Comparison of ENCODE assay signal across 1 cellular context in genomic region chr9:37119907-37120839, GRCh38.
TF ChIP-seq lines count a peak whose summit lies in the region.

Gene ZCCHC7 (plus strand): TSS chr9:37120574.

TF ChIP-seq in HepG2, 621 proteins besides CTCF, POLR2A, EP300 and RAD21 (continued from another document and continues in another):
- TF ChIP-seq GMEB2 (CRISPR knock-in tag; IDR thresholded peaks at IDR 0.05; ENCODE audit: low read depth) (0 out of 2 replicates have a peak, but pooled peaks have one; percentile 56), RBFOX2 (IDR thresholded peaks at IDR 0.05; ENCODE audit: low read depth, low read length) (peak; percentile 90), GFI1 (CRISPR knock-in tag; IDR thresholded peaks at IDR 0.05; ENCODE audit: borderline replicate concordance) (no peak; the same call in 1 of the 2 replicates), CERS6 (CRISPR knock-in tag; IDR thresholded peaks at IDR 0.05) (peak; percentile 98), CREBL2 (CRISPR knock-in tag; IDR thresholded peaks at IDR 0.05; ENCODE audit: borderline replicate concordance) (peak; percentile 84; the same call in 1 of the 2 replicates), ZNF780A (CRISPR knock-in tag; IDR thresholded peaks at IDR 0.05) (peak; percentile 67; the same call in 1 of the 2 replicates), NFKBIZ (CRISPR knock-in tag; IDR thresholded peaks at IDR 0.05) (no peak), DZIP1 (CRISPR knock-in tag; IDR thresholded peaks at IDR 0.05) (peak; percentile 63; the same call in 1 of the 2 replicates), NONO (IDR thresholded peaks at IDR 0.05) (no peak), NONO (CRISPR knock-in tag; conservative IDR thresholded peaks at IDR 0.05) (peak; percentile 74), ZNF407 (CRISPR knock-in tag; IDR thresholded peaks at IDR 0.05; ENCODE audit: not compliant biosample characterization) (peak; percentile 39), HIVEP1 (CRISPR knock-in tag; IDR thresholded peaks at IDR 0.05) (peak; percentile 92), ZBTB38 (CRISPR knock-in tag; IDR thresholded peaks at IDR 0.05) (peak; percentile 99), ZBTB42 (CRISPR knock-in tag; IDR thresholded peaks at IDR 0.05) (peak; percentile 81; the same call in 1 of the 2 replicates), ZMYM4 (CRISPR knock-in tag; IDR thresholded peaks at IDR 0.05) (peak; percentile 96), MTF1 (CRISPR knock-in tag; IDR thresholded peaks at IDR 0.05) (peak; percentile 91), TCF12 (IDR thresholded peaks at IDR 0.05) (no peak), TCF12 (CRISPR knock-in tag; IDR thresholded peaks at IDR 0.05) (no peak; the same call in 1 of the 2 replicates), ARNTL (CRISPR knock-in tag; IDR thresholded peaks at IDR 0.05) (no peak; the same call in 1 of the 2 replicates), ZNF513 (CRISPR knock-in tag; conservative IDR thresholded peaks at IDR 0.05) (no peak), ZNF674 (CRISPR knock-in tag; IDR thresholded peaks at IDR 0.05; ENCODE audit: low read depth) (0 out of 2 replicates have a peak, but pooled peaks have one; percentile 7), NR2C2 (CRISPR knock-in tag; IDR thresholded peaks at IDR 0.05; ENCODE audit: borderline replicate concordance) (peak; percentile 91), RARA (CRISPR knock-in tag; IDR thresholded peaks at IDR 0.05) (peak; percentile 59; the same call in 1 of the 2 replicates), PPARG (CRISPR knock-in tag; conservative IDR thresholded peaks at IDR 0.05) (no peak), ZNF251 (CRISPR knock-in tag; IDR thresholded peaks at IDR 0.05) (0 out of 2 replicates have a peak, but pooled peaks have one; percentile 64), ZNF33B (CRISPR knock-in tag; IDR thresholded peaks at IDR 0.05) (peak; percentile 68; the same call in 1 of the 2 replicates), MLX (CRISPR knock-in tag; IDR thresholded peaks at IDR 0.05) (peak; percentile 41; the same call in 1 of the 2 replicates), TARDBP (CRISPR knock-in tag; IDR thresholded peaks at IDR 0.05) (peak; percentile 60), CBX5 (CRISPR knock-in tag; IDR thresholded peaks at IDR 0.05; ENCODE audit: borderline replicate concordance) (peak; percentile 97), ZFP37 (CRISPR knock-in tag; IDR thresholded peaks at IDR 0.05; ENCODE audit: borderline replicate concordance) (peak; percentile 97), ERF (CRISPR knock-in tag; IDR thresholded peaks at IDR 0.05) (peak; percentile 67; the same call in 1 of the 2 replicates), HNRNPL (IDR thresholded peaks at IDR 0.05; ENCODE audit: low read depth, low read length) (no peak), ZNF281 (CRISPR knock-in tag; IDR thresholded peaks at IDR 0.05; ENCODE audit: borderline replicate concordance) (peak; percentile 69), STAG1 (CRISPR knock-in tag; IDR thresholded peaks at IDR 0.05) (no peak), ZBTB7A (CRISPR knock-in tag; IDR thresholded peaks at IDR 0.05) (peak; percentile 88; the same call in 1 of the 2 replicates), ATF1 (CRISPR knock-in tag; IDR thresholded peaks at IDR 0.05) (peak; percentile 52; the same call in 1 of the 2 replicates), TRAFD1 (CRISPR knock-in tag; IDR thresholded peaks at IDR 0.05; ENCODE audit: borderline replicate concordance) (peak; percentile 83; the same call in 1 of the 2 replicates), KLF16 (CRISPR knock-in tag; IDR thresholded peaks at IDR 0.05) (peak; percentile 89 to 95)
